ENCODE assay signal across 24 cellular contexts in genomic region chr1:51572365-51572764, GRCh38.
"Had no signal": no experiment of that assay in that cellular context is flagged by ENCODE, and none has a peak within 500 bp of the region (broad histone marks: within the 10 kb centered on the region; RNA-seq: fewer than 3 reads in every experiment).

No MANE protein-coding gene starts in this region.

- FAIRE-seq: astrocyte, colon had no signal

- H3K9ac ChIP-seq: parathyroid adenoma had no signal

- H3K27ac Mint-ChIP-seq: activated naive CD8-positive, alpha-beta T cell treated with anti-CD3 and anti-CD28 coated beads for 36 hours; activated T-helper 2 cell treated with anti-CD3 and anti-CD28 coated beads, Interferon-gamma antibody, Interleukin-2, Interleukin-4, amounts not matched to agents 10 μg/mL and 5 μg/mL and 100 μg/mL, durations not matched to agents 14 hours and 24 hours and 36 hours; immature natural killer cell; nephron progenitor cell; WTC11 had no signal

- H2AFZ ChIP-seq: hepatocyte, parathyroid adenoma had no signal

- H3K9me3 Mint-ChIP-seq: activated T-helper 2 cell treated with anti-CD3 and anti-CD28 coated beads, Interferon-gamma antibody, Interleukin-2, Interleukin-4, amounts not matched to agents 10 μg/mL and 5 μg/mL and 100 μg/mL, durations not matched to agents 14 hours and 24 hours and 36 hours; central memory CD8-positive, alpha-beta T cell; immature natural killer cell had no signal

- H3K27me3 Mint-ChIP-seq: activated naive CD8-positive, alpha-beta T cell treated with anti-CD3 and anti-CD28 coated beads for 36 hours; central memory CD8-positive, alpha-beta T cell had no signal

- H3K27ac ChIP-seq: epithelial cell of prostate, hepatocyte, parathyroid adenoma, testis, upper lobe of right lung had no signal

- H3K79me2 ChIP-seq: hepatocyte, parathyroid adenoma had no signal

- H3K27me3 ChIP-seq: dorsolateral prefrontal cortex, hepatocyte, testis, upper lobe of right lung had no signal

- H3K9me3 ChIP-seq: testis, upper lobe of right lung had no signal

- H3K4me3 ChIP-seq: dorsolateral prefrontal cortex, hepatocyte, testis, upper lobe of right lung had no signal

- H3K4me3 Mint-ChIP-seq: activated naive CD8-positive, alpha-beta T cell treated with anti-CD3 and anti-CD28 coated beads for 36 hours; activated T-cell treated with anti-CD3 and anti-CD28 coated beads, Interleukin-2, amount 50 U/mL, for 4 hours; central memory CD8-positive, alpha-beta T cell; immature natural killer cell; nephron progenitor cell; WTC11 had no signal

- H3K4me1 ChIP-seq: parathyroid adenoma had no signal

- H3K4me2 ChIP-seq: hepatocyte had no signal

- H3K36me3 ChIP-seq: upper lobe of right lung had no signal

- H3K36me3 Mint-ChIP-seq: immature natural killer cell, WTC11 had no signal

- DNase-seq: activated CD4-positive, alpha-beta T cell treated with anti-CD3 and anti-CD28 coated beads for 4 hours; activated CD4-positive, alpha-beta T cell treated with anti-CD3 and anti-CD28 coated beads, Interleukin-2, amount 50 U/mL, for 48 hours; activated CD8-positive, alpha-beta memory T cell treated with anti-CD3 and anti-CD28 coated beads, Interleukin-2, amount 50 U/mL, for 48 hours; activated naive CD4-positive, alpha-beta T cell treated with Interleukin-2 at 50 U/mL for 16 hours; activated naive CD8-positive, alpha-beta T cell treated with anti-CD3 and anti-CD28 coated beads for 36 hours; activated T-cell treated with anti-CD3 and anti-CD28 coated beads, Interleukin-2, amount 50 U/mL, for 4 hours; dorsolateral prefrontal cortex; immature natural killer cell; nephron progenitor cell; nucleus accumbens; stimulated activated CD4-positive, alpha-beta T cell treated with anti-CD3 and anti-CD28 coated beads, Interleukin-4, amount 100 ng/mL, for 1 hour; stimulated activated naive CD4-positive, alpha-beta T cell; T-helper 1 cell; T-helper 9 cell; testis; upper lobe of right lung had no signal
